In genomic region chr13:29524641-29525040, GRCh38 we compare ENCODE assay signal across 18 cellular contexts.
"Had no signal": no experiment of that assay in that cellular context is flagged by ENCODE, and none has a peak within 500 bp of the region (broad histone marks: within the 10 kb centered on the region; RNA-seq: fewer than 3 reads in every experiment).

No MANE protein-coding gene starts in this region.

- H3K9me3 Mint-ChIP-seq: activated naive CD8-positive, alpha-beta T cell treated with anti-CD3 and anti-CD28 coated beads, Interleukin-2, amount 10 ng/mL, durations not matched to agents 7 days and 5 days; activated T-helper 1 cell treated with anti-CD3 and anti-CD28 coated beads, Interleukin-12 subunit alpha, Interleukin-12 subunit beta, Interleukin-2, Interleukin-4 antibody, amounts not matched to agents 30 ng/mL and 10 ng/mL and 1 ng/mL, durations not matched to agents 14 hours and 24 hours and 36 hours; naive B cell; stimulated activated memory B cell treated with anti-CD40 and anti-IgM and Interleukin-4, amounts not matched to agents 10 μg/mL and 1 μg/mL and 100 μg/mL, for 72 hours; T-helper 2 cell treated with Interferon-gamma antibody and Interleukin-4, amounts not matched to agents 5 μg/mL and 100 μg/mL, for 36 hours had no signal

- H3K4me1 Mint-ChIP-seq: activated naive CD8-positive, alpha-beta T cell treated with anti-CD3 and anti-CD28 coated beads, Interleukin-2, amount 10 ng/mL, durations not matched to agents 7 days and 5 days; stimulated activated memory B cell treated with anti-CD40 and anti-IgM and Interleukin-4, amounts not matched to agents 10 μg/mL and 1 μg/mL and 100 μg/mL, for 72 hours had no signal

- H3K4me3 Mint-ChIP-seq: activated naive CD8-positive, alpha-beta T cell treated with anti-CD3 and anti-CD28 coated beads, Interleukin-2, amount 10 ng/mL, durations not matched to agents 7 days and 5 days; activated T-helper 1 cell treated with anti-CD3 and anti-CD28 coated beads, Interleukin-12 subunit alpha, Interleukin-12 subunit beta, Interleukin-2, Interleukin-4 antibody, amounts not matched to agents 30 ng/mL and 10 ng/mL and 1 ng/mL, durations not matched to agents 14 hours and 24 hours and 36 hours; naive B cell; stimulated activated memory B cell treated with anti-CD40 and anti-IgM and Interleukin-4, amounts not matched to agents 10 μg/mL and 1 μg/mL and 100 μg/mL, for 72 hours; T-helper 2 cell treated with Interferon-gamma antibody and Interleukin-4, amounts not matched to agents 5 μg/mL and 100 μg/mL, for 36 hours had no signal

- H3K27ac ChIP-seq: esophagus muscularis mucosa, gastroesophageal sphincter, neutrophil, parathyroid adenoma, testis, upper lobe of right lung had no signal

- ATAC-seq: gastroesophageal sphincter; stimulated activated memory B cell treated with anti-CD40 and anti-IgM and Interleukin-4, amounts not matched to agents 10 μg/mL and 1 μg/mL and 100 μg/mL, for 72 hours; upper lobe of right lung had no signal

- H3K27ac Mint-ChIP-seq: activated T-helper 1 cell treated with anti-CD3 and anti-CD28 coated beads, Interleukin-12 subunit alpha, Interleukin-12 subunit beta, Interleukin-2, Interleukin-4 antibody, amounts not matched to agents 30 ng/mL and 10 ng/mL and 1 ng/mL, durations not matched to agents 14 hours and 24 hours and 36 hours; stimulated activated memory B cell treated with anti-CD40 and anti-IgM and Interleukin-4, amounts not matched to agents 10 μg/mL and 1 μg/mL and 100 μg/mL, for 72 hours; T-helper 2 cell treated with Interferon-gamma antibody and Interleukin-4, amounts not matched to agents 5 μg/mL and 100 μg/mL, for 36 hours had no signal

- H3K9me3 ChIP-seq: esophagus muscularis mucosa, gastroesophageal sphincter, heart left ventricle, neutrophil, testis, upper lobe of right lung had no signal

- H3K4me3 ChIP-seq: esophagus muscularis mucosa, gastroesophageal sphincter, smooth muscle cell, testis, upper lobe of right lung had no signal

- H3K27me3 Mint-ChIP-seq: activated naive CD8-positive, alpha-beta T cell treated with anti-CD3 and anti-CD28 coated beads, Interleukin-2, amount 10 ng/mL, durations not matched to agents 7 days and 5 days; naive B cell; stimulated activated memory B cell treated with anti-CD40 and anti-IgM and Interleukin-4, amounts not matched to agents 10 μg/mL and 1 μg/mL and 100 μg/mL, for 72 hours had no signal

- H3K27me3 ChIP-seq: esophagus muscularis mucosa, gastroesophageal sphincter, heart left ventricle, neutrophil, testis, upper lobe of right lung had no signal

- H3K4me1 ChIP-seq: esophagus muscularis mucosa, gastroesophageal sphincter, parathyroid adenoma, testis, upper lobe of right lung had no signal

- DNase-seq: activated CD4-positive, alpha-beta T cell treated with anti-CD3 and anti-CD28 coated beads, Interleukin-2, amount 50 U/mL, for 4 hours; activated naive CD8-positive, alpha-beta T cell treated with anti-CD3 and anti-CD28 coated beads, Interleukin-2, amount 10 ng/mL, durations not matched to agents 7 days and 5 days; cortex of kidney; kidney; mammary epithelial cell; naive B cell; stimulated activated CD4-positive, alpha-beta T cell treated with anti-CD3 and anti-CD28 coated beads, Interleukin-4, amount 100 ng/mL, for 4 hours; testis; upper lobe of right lung had no signal
